Comparison of ENCODE assay signal across 8 cellular contexts in the genomic region with DNA sequence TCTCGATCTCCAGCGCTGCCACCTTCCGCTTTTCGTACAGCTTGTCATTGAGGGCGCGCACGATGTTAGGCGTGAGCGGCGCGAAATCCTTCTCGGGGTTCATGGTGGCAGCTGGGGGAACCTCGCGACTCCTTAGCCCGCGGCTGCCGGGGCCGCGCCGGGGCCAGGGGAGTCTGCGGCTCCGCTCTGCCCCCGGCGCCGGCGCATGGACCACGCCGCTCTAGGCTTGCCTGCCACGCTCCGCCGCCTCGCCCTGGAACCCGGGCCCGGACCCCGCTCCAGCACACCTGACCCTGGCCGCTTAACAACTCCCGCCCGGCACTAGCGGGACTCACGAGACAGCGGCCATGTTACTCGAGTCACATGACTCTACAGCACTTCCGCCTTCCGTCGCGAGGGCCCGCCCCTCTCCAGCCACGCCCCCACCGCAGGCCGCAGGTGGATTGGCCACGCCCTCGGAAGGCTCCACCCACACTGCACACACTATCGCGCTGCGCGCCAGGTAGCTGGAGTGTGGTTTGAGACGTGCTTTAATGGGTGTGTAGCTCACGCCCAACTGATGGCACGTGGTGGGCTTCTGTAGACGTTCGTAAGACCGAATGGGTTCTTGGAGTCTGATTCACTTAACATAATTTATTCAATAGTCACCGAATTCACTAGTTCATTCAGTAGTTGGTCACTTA. TPM values are rescaled to one million over a fixed set of nuclear protein-coding genes. Genes with fewer than 3 reads are reported as not detected.
DNase-seq lines count a peak whose midpoint lies in the region; ATAC-seq and TF ChIP-seq lines count a peak whose summit lies in the region.

A gene (minus strand): TSS at position 361 of the 683 bp plus-strand sequence. CDS start 258 bp downstream, at position 103.

- DNase-seq in GM10248 (ENCODE audit: extremely low spot score), result peak; percentile 98
- DNase-seq in NCI-H1092 treated with DMSO at 0.1 percent for 48 hours (lab: John Stamatoyannopoulos, UW), result peak; percentile 91
- DNase-seq in glomerular visceral epithelial cell (ENCODE audit: extremely low spot score), result peak; percentile 86
- DNase-seq in osteoblast (ENCODE audit: insufficient read length, low spot score, missing footprints), result peak; percentile 97
- peak; percentile 97 for DNase-seq in testis

- peak; percentile 92 for ATAC-seq in HG02610 (IDR thresholded peaks at IDR 0.05; ENCODE audit: unreplicated experiment)
- peak; percentile 97 for ATAC-seq in SK-N-SH treated with all-trans-retinoic acid at 6 μM for 48 hours

- CTCF ChIA-PET in GM10248 (lab: Yijun Ruan, JAX), result interaction anchor here (1.4 kb wide), 1 partner anchor 30 kb away, joined by 5 read pairs; no protein-coding TSS in a partner anchor

- H3K4me1 ChIP-seq in osteoblast (ENCODE audit: insufficient read depth, low read length), result peaks cover 40% of the 10 kb centered on the region
- peaks cover 14% of the 10 kb centered on the region for H3K4me1 ChIP-seq in testis

- no peaks in the 10 kb centered on the region for H3K9me3 ChIP-seq in osteoblast (ENCODE audit: low read depth, low read length)
- no peaks in the 10 kb centered on the region for H3K9me3 ChIP-seq in testis

- intact Hi-C loops in testis (cut with DNase I; ENCODE audit: low total_unique reads), result no loop called here

- peaks cover 50% of the 10 kb centered on the region for H3K79me2 ChIP-seq in osteoblast (ENCODE audit: insufficient read depth, low read length)

- no peaks in the 10 kb centered on the region for H3K27me3 Mint-ChIP-seq in activated naive CD4-positive, alpha-beta T cell treated with anti-CD3 and anti-CD28 coated beads, Interleukin-2, amount 50 U/mL, for 24 hours

- H2AFZ ChIP-seq in osteoblast (ENCODE audit: low read length), result peak within 1 kb of the TSS; percentile 90

- H3K36me3 ChIP-seq in osteoblast (ENCODE audit: insufficient read depth, low read length) (peaks cover 5% of the 10 kb centered on the region), testis (ENCODE audit: low read depth, missing control alignments) (no peaks in the 10 kb centered on the region)

- peak within 1 kb of the TSS; percentile 93 for H3K4me3 Mint-ChIP-seq in activated naive CD4-positive, alpha-beta T cell treated with anti-CD3 and anti-CD28 coated beads, Interleukin-2, amount 50 U/mL, for 24 hours

- H4K20me1 ChIP-seq in osteoblast (ENCODE audit: insufficient read depth, low read length), result peaks cover 4% of the 10 kb centered on the region

- H3K4me3 ChIP-seq in osteoblast (ENCODE audit: insufficient read depth, low read length), result peak within 1 kb of the TSS; percentile 86
- H3K4me3 ChIP-seq in testis, result peak within 1 kb of the TSS; percentile 84 to 86

- peak within 1 kb of the TSS; percentile 86 for H3K27ac Mint-ChIP-seq in activated naive CD4-positive, alpha-beta T cell treated with anti-CD3 and anti-CD28 coated beads, Interleukin-2, amount 50 U/mL, for 24 hours

- TF ChIP-seq CTCF in GM10248 (IDR thresholded peaks at IDR 0.05; ENCODE audit: control extremely low read depth, extremely low read depth, low read depth, missing control alignments), result no peak
- no peak for TF ChIP-seq CTCF in osteoblast (IDR thresholded peaks at IDR 0.05; ENCODE audit: extremely low read depth, low read depth, low read length)
- no peak for TF ChIP-seq CTCF in testis (IDR thresholded peaks at IDR 0.05)

- no peaks in the 10 kb centered on the region for H3K9me3 Mint-ChIP-seq in activated naive CD4-positive, alpha-beta T cell treated with anti-CD3 and anti-CD28 coated beads, Interleukin-2, amount 50 U/mL, for 24 hours

- peak within 1 kb of the TSS; percentile 80 for H3K27ac ChIP-seq in osteoblast (ENCODE audit: low read depth, low read length)
- H3K27ac ChIP-seq in testis, result peak within 1 kb of the TSS; percentile 10 to 21

- no peak for TF ChIP-seq POLR2A in testis (IDR thresholded peaks at IDR 0.05)

- H3K4me1 Mint-ChIP-seq in activated naive CD4-positive, alpha-beta T cell treated with anti-CD3 and anti-CD28 coated beads, Interleukin-2, amount 50 U/mL, for 24 hours, result peaks cover 37% of the 10 kb centered on the region

- POLR2A ChIA-PET in GM10248 (lab: Yijun Ruan, JAX), result interaction anchor here (0.6 to 1.3 kb wide), 2 partner anchors 11 to 1096 kb away, joined by 3 to 4 read pairs; no protein-coding TSS in a partner anchor

- H3K27me3 ChIP-seq in osteoblast (ENCODE audit: insufficient read depth, low read length) (no peaks in the 10 kb centered on the region), testis (no peaks in the 10 kb centered on the region)

- H3K4me2 ChIP-seq in osteoblast (ENCODE audit: insufficient read depth, low read length), result peak within 1 kb of the TSS; percentile 93

- peaks cover 4% of the 10 kb centered on the region for H3K36me3 Mint-ChIP-seq in activated naive CD4-positive, alpha-beta T cell treated with anti-CD3 and anti-CD28 coated beads, Interleukin-2, amount 50 U/mL, for 24 hours

- 0 to 1% methylated on average over 23 to 31 of the region's 63 CpGs for WGBS in testis, 2 donors

TF ChIP-seq in SK-N-SH treated with all-trans-retinoic acid at 6 μM for 48 hours, 23 proteins besides CTCF, POLR2A, EP300 and RAD21:
- TF ChIP-seq, protein P1, sequence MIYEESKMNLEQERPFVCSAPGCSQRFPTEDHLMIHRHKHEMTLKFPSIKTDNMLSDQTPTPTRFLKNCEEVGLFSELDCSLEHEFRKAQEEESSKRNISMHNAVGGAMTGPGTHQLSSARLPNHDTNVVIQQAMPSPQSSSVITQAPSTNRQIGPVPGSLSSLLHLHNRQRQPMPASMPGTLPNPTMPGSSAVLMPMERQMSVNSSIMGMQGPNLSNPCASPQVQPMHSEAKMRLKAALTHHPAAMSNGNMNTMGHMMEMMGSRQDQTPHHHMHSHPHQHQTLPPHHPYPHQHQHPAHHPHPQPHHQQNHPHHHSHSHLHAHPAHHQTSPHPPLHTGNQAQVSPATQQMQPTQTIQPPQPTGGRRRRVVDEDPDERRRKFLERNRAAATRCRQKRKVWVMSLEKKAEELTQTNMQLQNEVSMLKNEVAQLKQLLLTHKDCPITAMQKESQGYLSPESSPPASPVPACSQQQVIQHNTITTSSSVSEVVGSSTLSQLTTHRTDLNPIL (CRISPR knock-in tag; IDR thresholded peaks at IDR 0.05; ENCODE audit: low read depth), result no peak
- TF ChIP-seq ZFP30 (CRISPR knock-in tag; IDR thresholded peaks at IDR 0.05) (no peak), SNAI2 (CRISPR knock-in tag; IDR thresholded peaks at IDR 0.05) (peak; percentile 88)
TF ChIP-seq in SK-N-SH treated with all-trans-retinoic acid at 6 μM for 48 hours: peak in this region for 1.

RNA-seq across cellular contexts. Expression of the gene that starts here (rescaled TPM):
- total RNA-seq in osteoblast, result 72.7 and 83.7 TPM in 2 replicates
- 10 to 100 TPM; 61.8 to 80.5 TPM for total RNA-seq in testis
- 41.0 TPM for polyA plus RNA-seq in testis (ENCODE audit: insufficient read depth, low read depth, low replicate concordance)

Comparison
In these comparisons a context has a peak if more than half of its experiments do, and no peak if none do; other contexts are left out.
1. Peak in every context shown above with its lines: DNase-seq, ATAC-seq, H3K4me3 ChIP-seq and H3K27ac ChIP-seq.